In genomic region chr2:237289134-237289533, GRCh38 we compare ENCODE assay signal across 1 cellular context.
TF ChIP-seq lines count a peak whose summit lies in the region.

No MANE protein-coding gene starts in this region.

TF ChIP-seq in H1, 55 proteins besides CTCF, POLR2A, EP300 and RAD21 (continued from another document):
- no peak for TF ChIP-seq POLR2AphosphoS5 (IDR thresholded peaks at IDR 0.05; ENCODE audit: low read depth, low read length)
- TF ChIP-seq SIN3A (conservative IDR thresholded peaks at IDR 0.05 in 1 of 2, IDR thresholded peaks at IDR 0.05 in 1 of 2; ENCODE audit: low read depth in 1 of 2, low read length in 2 of 2): no peak
- TF ChIP-seq NANOG (IDR thresholded peaks at IDR 0.05; ENCODE audit: insufficient read depth, low read depth, low read length, poor library complexity, severe bottlenecking): no peak
- no peak for TF ChIP-seq USF2 (IDR thresholded peaks at IDR 0.05; ENCODE audit: low read length)
